9 cellular contexts compared by ENCODE assay signal in genomic region chr7:122885583-122886356, GRCh38. TPM values are rescaled to one million over a fixed set of nuclear protein-coding genes. Genes with fewer than 3 reads are reported as not detected.
A peak's percentile ranks its signal among the peaks of the same experiment; 100 is the strongest.
DNase-seq lines count a peak whose midpoint lies in the region.
"Had no signal": no experiment of that assay in that cellular context is flagged by ENCODE, and none has a peak within 500 bp of the region (broad histone marks: within the 10 kb centered on the region; RNA-seq: fewer than 3 reads in every experiment).

No MANE protein-coding gene starts in this region.

- H3K4me3 ChIP-seq in H7 (ENCODE audit: insufficient read depth, low read depth, low read length), result peak overlapping the region; percentile 77

- H3K4me3 Mint-ChIP-seq in T-helper 1 cell treated with Interleukin-12 subunit alpha and Interleukin-12 subunit beta and Interleukin-4 antibody, amounts not matched to agents 30 μg/mL and 1 μg/mL, for 36 hours, result peak overlapping the region; percentile 53

- H3K9me3 Mint-ChIP-seq in T-helper 1 cell treated with Interleukin-12 subunit alpha and Interleukin-12 subunit beta and Interleukin-4 antibody, amounts not matched to agents 30 μg/mL and 1 μg/mL, for 36 hours, result no peaks in the 10 kb centered on the region

- H3K4me1 Mint-ChIP-seq in T-helper 1 cell treated with Interleukin-12 subunit alpha and Interleukin-12 subunit beta and Interleukin-4 antibody, amounts not matched to agents 30 μg/mL and 1 μg/mL, for 36 hours (ENCODE audit: low read depth), result peaks cover 4% of the 10 kb centered on the region

- peaks cover 63% of the 10 kb centered on the region for H3K27me3 Mint-ChIP-seq in T-helper 1 cell treated with Interleukin-12 subunit alpha and Interleukin-12 subunit beta and Interleukin-4 antibody, amounts not matched to agents 30 μg/mL and 1 μg/mL, for 36 hours (ENCODE audit: low read depth)

- H3K36me3 Mint-ChIP-seq in T-helper 1 cell treated with Interleukin-12 subunit alpha and Interleukin-12 subunit beta and Interleukin-4 antibody, amounts not matched to agents 30 μg/mL and 1 μg/mL, for 36 hours (ENCODE audit: low read depth), result no peaks in the 10 kb centered on the region

- DNase-seq in T-helper 1 cell (no peak), H7 (peak; percentile 74), M059J (ENCODE audit: low read depth) (peak; percentile 50), hepatic stellate cell (ENCODE audit: low spot score) (peak; percentile 59), retina (peak; percentile 90), middle frontal gyrus (ENCODE audit: extremely low spot score, low spot score) (no peak)

- H3K36me3 ChIP-seq in H7 (replicated peaks; ENCODE audit: control insufficient read depth, insufficient read depth, low read length), result no peaks in the 10 kb centered on the region

- H3K27me3 ChIP-seq in H7 (ENCODE audit: control insufficient read depth, insufficient read depth, low read length), result peaks cover 34% of the 10 kb centered on the region

- H3K27ac ChIP-seq in angular gyrus (ENCODE audit: low read depth, low read length), result peak overlapping the region; percentile 63

- no peak overlapping the region for H3K27ac Mint-ChIP-seq in T-helper 1 cell treated with Interleukin-12 subunit alpha and Interleukin-12 subunit beta and Interleukin-4 antibody, amounts not matched to agents 30 μg/mL and 1 μg/mL, for 36 hours

RNA-seq across cellular contexts. Expression of gene CADPS2, which starts 0.5 kb away (rescaled TPM):
- total RNA-seq in H7 (2014; rRNA removed; shearing (Covaris generic)), result 5.9 and 6.9 TPM in 2 replicates
- 5.9 and 11.8 TPM in 2 replicates for total RNA-seq in M059J (2014; rRNA removed; shearing (Covaris generic))
- total RNA-seq: mononuclear cell had no signal

Comparison
In these comparisons a context has a peak if more than half of its experiments do, and no peak if none do; other contexts are left out.
1. DNase-seq: peak in H7 (single experiment), M059J (single experiment), hepatic stellate cell (single experiment) and retina (single experiment); none in T-helper 1 cell (0 of 5) and middle frontal gyrus (single experiment).